8 cellular contexts compared by ENCODE assay signal in the genomic region with DNA sequence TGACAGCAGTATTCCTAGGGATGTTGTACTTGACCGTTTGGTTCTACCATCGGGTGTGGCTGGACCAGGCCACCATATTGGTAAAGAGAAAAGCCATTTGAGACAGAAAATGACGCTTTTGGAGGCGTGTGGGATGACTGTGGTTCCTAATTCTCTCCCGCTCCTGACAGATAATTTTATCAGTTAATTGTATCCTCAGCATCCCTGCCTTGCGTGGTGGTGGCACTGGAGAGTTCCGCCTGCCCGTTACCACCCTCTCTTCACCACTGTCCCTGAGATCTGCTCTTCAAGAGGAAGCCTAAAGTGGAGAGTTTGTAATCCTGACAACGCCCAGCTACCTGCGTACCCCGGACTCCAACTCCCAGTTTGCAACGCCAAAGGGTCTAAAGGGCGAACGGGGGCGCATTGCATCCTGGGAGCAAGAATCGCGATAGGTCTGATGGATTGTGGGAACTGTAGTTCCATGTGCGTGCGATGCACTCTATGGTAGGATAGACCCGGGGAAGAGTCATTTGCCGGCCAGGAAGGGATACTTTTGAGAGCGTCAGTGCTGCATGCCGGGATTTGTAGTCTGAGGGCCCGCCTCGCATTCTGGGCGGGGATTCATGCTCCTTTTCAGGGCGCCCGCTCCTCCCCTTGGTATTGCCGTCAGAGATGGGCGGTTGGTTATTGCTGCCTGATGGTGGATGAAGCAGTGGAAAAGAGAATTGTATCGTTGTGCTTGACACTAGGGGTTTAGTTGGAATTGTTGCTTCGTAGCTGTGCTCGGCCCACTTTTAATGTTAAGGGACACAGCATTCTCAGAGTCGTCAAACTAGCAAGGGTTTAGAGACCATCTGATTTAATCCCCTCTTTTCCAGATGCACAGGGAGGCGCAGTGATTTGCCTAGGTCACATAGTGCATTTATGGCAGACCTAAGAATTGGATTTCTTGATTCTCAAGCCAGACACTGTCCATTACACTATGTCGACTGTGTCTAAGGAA. TPM values are rescaled to one million over a fixed set of nuclear protein-coding genes. Genes with fewer than 3 reads are reported as not detected.
DNase-seq lines count a peak whose midpoint lies in the region; ATAC-seq and TF ChIP-seq lines count a peak whose summit lies in the region.

No MANE protein-coding gene starts in this region.

- H3K9me3 ChIP-seq in CD8-positive, alpha-beta T cell (ENCODE audit: low read length), result no peaks in the 10 kb centered on the region
- no peaks in the 10 kb centered on the region for H3K9me3 ChIP-seq in right lobe of liver

- CTCF ChIA-PET in CD8-positive, alpha-beta T cell (lab: Charles Lee), result interaction anchor here (0.6 to 5.2 kb wide), 23 partner anchors 9 to 233 kb away, joined by 3 to 40 read pairs (median 4); a partner anchor contains a TSS
- CTCF ChIA-PET in activated CD4-positive, alpha-beta memory T cell treated with anti-CD3 and anti-CD28 coated beads for 36 hours (lab: Charles Lee), result interaction anchor here (0.6 to 7.3 kb wide), 27 partner anchors 10 to 225 kb away, joined by 3 to 130 read pairs (median 6); a partner anchor contains a TSS

- WGBS in right lobe of liver (ENCODE audit: insufficient coverage, low coverage, low lambda C conversion rate, missing lambda C conversion rate), result 1% methylated on average over 25 of the region's 36 CpGs

- peak; percentile 68 for ATAC-seq in CD8-positive, alpha-beta T cell
- ATAC-seq in GM19455 (IDR thresholded peaks at IDR 0.05; ENCODE audit: unreplicated experiment), result peak; percentile 46
- peak; percentile 36 for ATAC-seq in HG03575 (IDR thresholded peaks at IDR 0.05; ENCODE audit: extremely low read depth, insufficient number of reproducible peaks, low FRiP score, unreplicated experiment)
- ATAC-seq in right lobe of liver, result peak; percentile 75 to 87 (median 78)

- no peak for TF ChIP-seq CTCF in CD8-positive, alpha-beta T cell (IDR thresholded peaks at IDR 0.05)
- TF ChIP-seq CTCF in right lobe of liver (IDR thresholded peaks at IDR 0.05), result peak in 1 of 4 donors; percentile 9

- no peaks in the 10 kb centered on the region for H3K27me3 Mint-ChIP-seq in CD8-positive, alpha-beta T cell (ENCODE audit: low read depth)
- H3K27me3 Mint-ChIP-seq in activated CD4-positive, alpha-beta memory T cell treated with anti-CD3 and anti-CD28 coated beads for 36 hours, result no peaks in the 10 kb centered on the region

- H3K4me3 ChIP-seq in CD8-positive, alpha-beta T cell (ENCODE audit: low read depth, low read length), result peak overlapping the region; percentile 77
- H3K4me3 ChIP-seq in right lobe of liver, result peak overlapping the region; percentile 58 to 69 (median 60)

- peaks cover 26% of the 10 kb centered on the region for H3K36me3 Mint-ChIP-seq in CD8-positive, alpha-beta T cell
- H3K36me3 Mint-ChIP-seq in activated CD4-positive, alpha-beta memory T cell treated with anti-CD3 and anti-CD28 coated beads for 36 hours, result peaks cover 24% of the 10 kb centered on the region

- H3K9me3 Mint-ChIP-seq in CD8-positive, alpha-beta T cell, result no peaks in the 10 kb centered on the region
- no peaks in the 10 kb centered on the region for H3K9me3 Mint-ChIP-seq in activated CD4-positive, alpha-beta memory T cell treated with anti-CD3 and anti-CD28 coated beads for 36 hours

- DNase-seq in CD8-positive, alpha-beta T cell, result peak; percentile 87 to 99 (median 93)
- DNase-seq in NCI-H82 (lab: John Stamatoyannopoulos, UW) (peak; percentile 100), ecto neural progenitor cell (ENCODE audit: low spot score) (peak; percentile 96), right lobe of liver (peak; percentile 94 to 98 (median 97))
- peak; percentile 98 for DNase-seq in activated CD4-positive, alpha-beta memory T cell treated with anti-CD3 and anti-CD28 coated beads for 36 hours
- DNase-seq in stimulated activated CD4-positive, alpha-beta T cell treated with anti-CD3 and anti-CD28 coated beads, Interleukin-4, amount 100 ng/mL, for 24 hours, result peak; percentile 96

- intact Hi-C loops in CD8-positive, alpha-beta T cell (cut with DNase I, micrococcal nuclease), result loop anchor here (1.0 to 5.0 kb wide), 18 partner anchors 26 to 1165 kb away; a partner anchor contains a TSS
- intact Hi-C loops in activated CD4-positive, alpha-beta memory T cell treated with anti-CD3 and anti-CD28 coated beads for 36 hours (cut with micrococcal nuclease), result loop anchor here (1.0 to 5.0 kb wide), 13 partner anchors 26 to 617 kb away; a partner anchor contains a TSS
- intact Hi-C loops in right lobe of liver (cut with DNase I), result no loop called here

- H3K4me1 ChIP-seq in CD8-positive, alpha-beta T cell (ENCODE audit: insufficient read depth, low read length), result peaks cover 28% of the 10 kb centered on the region
- H3K4me1 ChIP-seq in right lobe of liver, result peaks cover 0 to 22% (median 7%) of the 10 kb centered on the region in 4 donors

- POLR2A ChIA-PET in CD8-positive, alpha-beta T cell (lab: Charles Lee), result interaction anchor here (0.6 to 6.3 kb wide), 22 partner anchors 14 to 617 kb away, joined by 3 to 71 read pairs (median 4); a partner anchor contains a TSS
- POLR2A ChIA-PET in activated CD4-positive, alpha-beta memory T cell treated with anti-CD3 and anti-CD28 coated beads for 36 hours (lab: Charles Lee), result interaction anchor here (0.8 to 3.1 kb wide), 12 partner anchors 15 to 342 kb away, joined by 3 to 17 read pairs (median 4); a partner anchor contains a TSS

- peaks cover 14% of the 10 kb centered on the region for H3K4me1 Mint-ChIP-seq in CD8-positive, alpha-beta T cell (ENCODE audit: low read depth)
- H3K4me1 Mint-ChIP-seq in activated CD4-positive, alpha-beta memory T cell treated with anti-CD3 and anti-CD28 coated beads for 36 hours (ENCODE audit: low read depth), result peaks cover 16% of the 10 kb centered on the region

- no peak overlapping the region for H3K4me3 Mint-ChIP-seq in CD8-positive, alpha-beta T cell
- no peak overlapping the region for H3K4me3 Mint-ChIP-seq in activated CD4-positive, alpha-beta memory T cell treated with anti-CD3 and anti-CD28 coated beads for 36 hours

- no peaks in the 10 kb centered on the region for H3K27me3 ChIP-seq in CD8-positive, alpha-beta T cell (ENCODE audit: insufficient read depth, low read length)
- no peaks in the 10 kb centered on the region for H3K27me3 ChIP-seq in right lobe of liver

- TF ChIP-seq POLR2A in right lobe of liver (IDR thresholded peaks at IDR 0.05), result peak; percentile 73

- H3K27ac Mint-ChIP-seq in CD8-positive, alpha-beta T cell, result no peak overlapping the region
- no peak overlapping the region for H3K27ac Mint-ChIP-seq in activated CD4-positive, alpha-beta memory T cell treated with anti-CD3 and anti-CD28 coated beads for 36 hours

- H3K36me3 ChIP-seq in CD8-positive, alpha-beta T cell (ENCODE audit: insufficient read depth, low read length), result no peaks in the 10 kb centered on the region
- no peaks in the 10 kb centered on the region for H3K36me3 ChIP-seq in right lobe of liver

- H3K27ac ChIP-seq in CD8-positive, alpha-beta T cell (ENCODE audit: low read depth, low read length), result peak overlapping the region; percentile 85
- peak overlapping the region; percentile 89 to 98 (median 97) for H3K27ac ChIP-seq in right lobe of liver

RNA-seq across cellular contexts. Expression of a gene that starts 1.0 kb away (rescaled TPM):
- 100 to 1,000 TPM; 294 to 297 TPM for total RNA-seq in CD8-positive, alpha-beta T cell
- 10 to 100 TPM; 44.0 to 44.8 TPM for total RNA-seq in activated CD4-positive, alpha-beta memory T cell treated with anti-CD3 and anti-CD28 coated beads for 36 hours
- total RNA-seq in right lobe of liver, result 10 to 100 TPM; 13.0 to 33.1 (median 17.4) TPM

RNA-seq across cellular contexts. Expression of a gene that starts 49.4 kb away (rescaled TPM):
- total RNA-seq in CD8-positive, alpha-beta T cell, result 10 to 100 TPM; 27.3 to 30.9 TPM
- 10 to 100 TPM; 18.0 to 20.6 TPM for total RNA-seq in activated CD4-positive, alpha-beta memory T cell treated with anti-CD3 and anti-CD28 coated beads for 36 hours
- total RNA-seq in right lobe of liver, result 10 to 100 TPM in 3 of 6 experiments, 1 to 10 TPM in 3; 3.4 to 27.4 (median 8.8) TPM

RNA-seq across cellular contexts. Expression of a gene that starts 53.5 kb away (rescaled TPM):
- under 1 TPM in 1 of 2 experiments, not detected in 1; 0.56 TPM for total RNA-seq in CD8-positive, alpha-beta T cell
- total RNA-seq in activated CD4-positive, alpha-beta memory T cell treated with anti-CD3 and anti-CD28 coated beads for 36 hours, result not detected
- total RNA-seq in right lobe of liver, result not detected

RNA-seq across cellular contexts. Expression of a gene that starts 54.8 kb away (rescaled TPM):
- 10 to 100 TPM; 69.7 to 71.6 TPM for total RNA-seq in CD8-positive, alpha-beta T cell
- total RNA-seq in activated CD4-positive, alpha-beta memory T cell treated with anti-CD3 and anti-CD28 coated beads for 36 hours, result 100 to 1,000 TPM; 110 to 118 TPM
- 100 to 1,000 TPM in 1 of 6 experiments, 10 to 100 TPM in 5; 64.9 to 131 (median 82.8) TPM for total RNA-seq in right lobe of liver

Comparison
In these comparisons a context has a peak if more than half of its experiments do, and no peak if none do; other contexts are left out.
1. Peak in every context shown above with its lines: DNase-seq, ATAC-seq, H3K4me3 ChIP-seq and H3K27ac ChIP-seq.
2. RNA of a gene that starts 1.0 kb away (total RNA-seq): 294 to 297 TPM in CD8-positive, alpha-beta T cell; 44.0 to 44.8 TPM in activated CD4-positive, alpha-beta memory T cell treated with anti-CD3 and anti-CD28 coated beads for 36 hours and 13.0 to 33.1 TPM in right lobe of liver; every median in the first group is over 4 times any median in the second.
3. intact Hi-C loops: an anchor here in CD8-positive, alpha-beta T cell (1.0 to 5.0 kb wide) and activated CD4-positive, alpha-beta memory T cell treated with anti-CD3 and anti-CD28 coated beads for 36 hours (1.0 to 5.0 kb wide); none called in right lobe of liver.